In the genomic region with DNA sequence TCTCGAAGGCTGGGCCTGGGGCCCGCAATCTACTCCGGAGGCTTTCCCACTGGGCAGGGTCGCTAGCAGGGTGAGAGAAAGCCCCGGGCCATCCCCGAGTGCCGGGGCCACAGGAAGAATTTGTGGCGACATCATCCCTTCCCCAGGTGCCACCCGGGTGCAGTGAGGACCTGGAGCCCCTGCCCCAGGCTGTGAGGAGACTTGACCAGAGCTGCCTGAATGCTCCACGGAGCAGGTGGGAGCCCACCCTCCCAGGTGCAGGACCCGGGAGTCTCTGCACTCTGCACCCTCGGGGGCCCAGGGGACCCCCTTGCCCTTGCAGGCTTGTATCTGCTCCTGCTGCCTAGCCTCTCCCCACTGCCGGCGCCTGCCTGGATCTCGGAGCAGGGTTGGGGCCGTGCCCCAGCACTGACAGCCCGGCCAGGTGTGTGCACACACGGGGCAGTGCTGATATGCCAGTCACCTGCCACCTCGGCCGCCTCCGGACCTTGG, we compare ENCODE assay signal across 1 cellular context.
TF ChIP-seq lines count a peak whose summit lies in the region.

No MANE protein-coding gene starts in this region.

TF ChIP-seq in K562, 482 proteins besides CTCF, POLR2A, EP300 and RAD21 (continued from another document):
- TF ChIP-seq, protein P1, sequence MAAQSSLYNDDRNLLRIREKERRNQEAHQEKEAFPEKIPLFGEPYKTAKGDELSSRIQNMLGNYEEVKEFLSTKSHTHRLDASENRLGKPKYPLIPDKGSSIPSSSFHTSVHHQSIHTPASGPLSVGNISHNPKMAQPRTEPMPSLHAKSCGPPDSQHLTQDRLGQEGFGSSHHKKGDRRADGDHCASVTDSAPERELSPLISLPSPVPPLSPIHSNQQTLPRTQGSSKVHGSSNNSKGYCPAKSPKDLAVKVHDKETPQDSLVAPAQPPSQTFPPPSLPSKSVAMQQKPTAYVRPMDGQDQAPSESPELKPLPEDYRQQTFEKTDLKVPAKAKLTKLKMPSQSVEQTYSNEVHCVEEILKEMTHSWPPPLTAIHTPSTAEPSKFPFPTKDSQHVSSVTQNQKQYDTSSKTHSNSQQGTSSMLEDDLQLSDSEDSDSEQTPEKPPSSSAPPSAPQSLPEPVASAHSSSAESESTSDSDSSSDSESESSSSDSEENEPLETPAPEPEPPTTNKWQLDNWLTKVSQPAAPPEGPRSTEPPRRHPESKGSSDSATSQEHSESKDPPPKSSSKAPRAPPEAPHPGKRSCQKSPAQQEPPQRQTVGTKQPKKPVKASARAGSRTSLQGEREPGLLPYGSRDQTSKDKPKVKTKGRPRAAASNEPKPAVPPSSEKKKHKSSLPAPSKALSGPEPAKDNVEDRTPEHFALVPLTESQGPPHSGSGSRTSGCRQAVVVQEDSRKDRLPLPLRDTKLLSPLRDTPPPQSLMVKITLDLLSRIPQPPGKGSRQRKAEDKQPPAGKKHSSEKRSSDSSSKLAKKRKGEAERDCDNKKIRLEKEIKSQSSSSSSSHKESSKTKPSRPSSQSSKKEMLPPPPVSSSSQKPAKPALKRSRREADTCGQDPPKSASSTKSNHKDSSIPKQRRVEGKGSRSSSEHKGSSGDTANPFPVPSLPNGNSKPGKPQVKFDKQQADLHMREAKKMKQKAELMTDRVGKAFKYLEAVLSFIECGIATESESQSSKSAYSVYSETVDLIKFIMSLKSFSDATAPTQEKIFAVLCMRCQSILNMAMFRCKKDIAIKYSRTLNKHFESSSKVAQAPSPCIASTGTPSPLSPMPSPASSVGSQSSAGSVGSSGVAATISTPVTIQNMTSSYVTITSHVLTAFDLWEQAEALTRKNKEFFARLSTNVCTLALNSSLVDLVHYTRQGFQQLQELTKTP (IDR thresholded peaks at IDR 0.05; ENCODE audit: low read depth in 1 of 2, partially characterized antibody in 2 of 2), result no peak
- TF ChIP-seq RNF2 (IDR thresholded peaks at IDR 0.05) (no peak), TARDBP (IDR thresholded peaks at IDR 0.05) (no peak), ZNF347 (CRISPR knock-in tag; IDR thresholded peaks at IDR 0.05; ENCODE audit: low read depth) (no peak), JUND (IDR thresholded peaks at IDR 0.05; ENCODE audit: borderline replicate concordance, low read depth, low read length) (no peak), JUND (tag; IDR thresholded peaks at IDR 0.05; ENCODE audit: borderline replicate concordance, low read depth, low read length) (no peak), FUS (optimal IDR thresholded peaks at IDR 0.05; ENCODE audit: low read depth, low read length) (no peak), TOE1 (IDR thresholded peaks at IDR 0.05; ENCODE audit: borderline replicate concordance) (no peak), TOE1 (CRISPR knock-in tag; IDR thresholded peaks at IDR 0.05; ENCODE audit: borderline replicate concordance, low read depth) (no peak), ELF4 (CRISPR knock-in tag; IDR thresholded peaks at IDR 0.05) (no peak), EGR1 (conservative IDR thresholded peaks at IDR 0.05) (no peak), KLF1 (tag; IDR thresholded peaks at IDR 0.05) (no peak), CBFB (CRISPR knock-in tag; IDR thresholded peaks at IDR 0.05) (no peak)
- TF ChIP-seq, protein P2, sequence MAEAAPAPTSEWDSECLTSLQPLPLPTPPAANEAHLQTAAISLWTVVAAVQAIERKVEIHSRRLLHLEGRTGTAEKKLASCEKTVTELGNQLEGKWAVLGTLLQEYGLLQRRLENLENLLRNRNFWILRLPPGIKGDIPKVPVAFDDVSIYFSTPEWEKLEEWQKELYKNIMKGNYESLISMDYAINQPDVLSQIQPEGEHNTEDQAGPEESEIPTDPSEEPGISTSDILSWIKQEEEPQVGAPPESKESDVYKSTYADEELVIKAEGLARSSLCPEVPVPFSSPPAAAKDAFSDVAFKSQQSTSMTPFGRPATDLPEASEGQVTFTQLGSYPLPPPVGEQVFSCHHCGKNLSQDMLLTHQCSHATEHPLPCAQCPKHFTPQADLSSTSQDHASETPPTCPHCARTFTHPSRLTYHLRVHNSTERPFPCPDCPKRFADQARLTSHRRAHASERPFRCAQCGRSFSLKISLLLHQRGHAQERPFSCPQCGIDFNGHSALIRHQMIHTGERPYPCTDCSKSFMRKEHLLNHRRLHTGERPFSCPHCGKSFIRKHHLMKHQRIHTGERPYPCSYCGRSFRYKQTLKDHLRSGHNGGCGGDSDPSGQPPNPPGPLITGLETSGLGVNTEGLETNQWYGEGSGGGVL (CRISPR knock-in tag; IDR thresholded peaks at IDR 0.05), result no peak
- TF ChIP-seq, protein P3, sequence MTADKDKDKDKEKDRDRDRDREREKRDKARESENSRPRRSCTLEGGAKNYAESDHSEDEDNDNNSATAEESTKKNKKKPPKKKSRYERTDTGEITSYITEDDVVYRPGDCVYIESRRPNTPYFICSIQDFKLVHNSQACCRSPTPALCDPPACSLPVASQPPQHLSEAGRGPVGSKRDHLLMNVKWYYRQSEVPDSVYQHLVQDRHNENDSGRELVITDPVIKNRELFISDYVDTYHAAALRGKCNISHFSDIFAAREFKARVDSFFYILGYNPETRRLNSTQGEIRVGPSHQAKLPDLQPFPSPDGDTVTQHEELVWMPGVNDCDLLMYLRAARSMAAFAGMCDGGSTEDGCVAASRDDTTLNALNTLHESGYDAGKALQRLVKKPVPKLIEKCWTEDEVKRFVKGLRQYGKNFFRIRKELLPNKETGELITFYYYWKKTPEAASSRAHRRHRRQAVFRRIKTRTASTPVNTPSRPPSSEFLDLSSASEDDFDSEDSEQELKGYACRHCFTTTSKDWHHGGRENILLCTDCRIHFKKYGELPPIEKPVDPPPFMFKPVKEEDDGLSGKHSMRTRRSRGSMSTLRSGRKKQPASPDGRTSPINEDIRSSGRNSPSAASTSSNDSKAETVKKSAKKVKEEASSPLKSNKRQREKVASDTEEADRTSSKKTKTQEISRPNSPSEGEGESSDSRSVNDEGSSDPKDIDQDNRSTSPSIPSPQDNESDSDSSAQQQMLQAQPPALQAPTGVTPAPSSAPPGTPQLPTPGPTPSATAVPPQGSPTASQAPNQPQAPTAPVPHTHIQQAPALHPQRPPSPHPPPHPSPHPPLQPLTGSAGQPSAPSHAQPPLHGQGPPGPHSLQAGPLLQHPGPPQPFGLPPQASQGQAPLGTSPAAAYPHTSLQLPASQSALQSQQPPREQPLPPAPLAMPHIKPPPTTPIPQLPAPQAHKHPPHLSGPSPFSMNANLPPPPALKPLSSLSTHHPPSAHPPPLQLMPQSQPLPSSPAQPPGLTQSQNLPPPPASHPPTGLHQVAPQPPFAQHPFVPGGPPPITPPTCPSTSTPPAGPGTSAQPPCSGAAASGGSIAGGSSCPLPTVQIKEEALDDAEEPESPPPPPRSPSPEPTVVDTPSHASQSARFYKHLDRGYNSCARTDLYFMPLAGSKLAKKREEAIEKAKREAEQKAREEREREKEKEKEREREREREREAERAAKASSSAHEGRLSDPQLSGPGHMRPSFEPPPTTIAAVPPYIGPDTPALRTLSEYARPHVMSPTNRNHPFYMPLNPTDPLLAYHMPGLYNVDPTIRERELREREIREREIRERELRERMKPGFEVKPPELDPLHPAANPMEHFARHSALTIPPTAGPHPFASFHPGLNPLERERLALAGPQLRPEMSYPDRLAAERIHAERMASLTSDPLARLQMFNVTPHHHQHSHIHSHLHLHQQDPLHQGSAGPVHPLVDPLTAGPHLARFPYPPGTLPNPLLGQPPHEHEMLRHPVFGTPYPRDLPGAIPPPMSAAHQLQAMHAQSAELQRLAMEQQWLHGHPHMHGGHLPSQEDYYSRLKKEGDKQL (CRISPR knock-in tag; IDR thresholded peaks at IDR 0.05; ENCODE audit: borderline replicate concordance), result no peak
- TF ChIP-seq, protein P4, sequence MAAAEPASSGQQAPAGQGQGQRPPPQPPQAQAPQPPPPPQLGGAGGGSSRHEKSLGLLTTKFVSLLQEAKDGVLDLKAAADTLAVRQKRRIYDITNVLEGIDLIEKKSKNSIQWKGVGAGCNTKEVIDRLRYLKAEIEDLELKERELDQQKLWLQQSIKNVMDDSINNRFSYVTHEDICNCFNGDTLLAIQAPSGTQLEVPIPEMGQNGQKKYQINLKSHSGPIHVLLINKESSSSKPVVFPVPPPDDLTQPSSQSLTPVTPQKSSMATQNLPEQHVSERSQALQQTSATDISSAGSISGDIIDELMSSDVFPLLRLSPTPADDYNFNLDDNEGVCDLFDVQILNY (CRISPR knock-in tag; IDR thresholded peaks at IDR 0.05), result no peak
